Comparison of ENCODE assay signal across 1 cellular context in the genomic region with DNA sequence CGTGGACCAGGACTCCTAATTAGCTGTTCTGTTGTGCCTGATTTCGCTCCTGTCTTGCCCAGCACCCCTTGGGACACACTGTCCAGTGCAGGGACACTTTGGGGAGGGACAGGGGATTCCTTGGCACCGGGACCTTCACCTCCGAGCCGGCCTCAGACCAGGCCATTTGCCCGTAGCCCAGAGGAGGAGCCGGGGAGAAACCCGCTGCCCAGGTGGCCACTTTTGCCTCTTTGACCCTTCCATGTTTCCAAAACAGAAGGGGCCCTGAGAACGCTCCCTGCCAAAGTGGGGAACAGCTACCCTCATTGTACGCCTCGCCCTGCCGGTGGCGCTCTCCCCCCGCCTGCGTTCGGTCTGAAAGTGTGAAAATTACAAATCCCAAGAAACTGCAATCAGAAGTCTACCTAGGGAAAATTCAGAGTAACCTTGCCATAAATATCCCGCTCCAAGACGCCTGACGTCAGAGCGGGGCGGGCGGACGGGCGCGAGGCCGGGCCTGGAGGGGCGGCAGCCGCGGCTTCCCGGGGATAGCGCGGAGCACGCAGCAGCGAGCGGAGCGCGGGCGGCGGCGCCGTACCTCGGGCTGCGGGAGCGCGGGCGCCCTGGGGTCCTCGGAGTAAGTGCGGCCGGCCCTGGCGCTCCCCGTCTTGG.
TF ChIP-seq lines count a peak whose summit lies in the region.

TSS of gene DAAM2 (plus strand) at position 527 of the 651 bp plus-strand sequence. CDS start 63,927 bp downstream, outside the sequence.

TF ChIP-seq in K562, 482 proteins besides CTCF, POLR2A, EP300 and RAD21 (continued from another document):
- TF ChIP-seq, protein P1, sequence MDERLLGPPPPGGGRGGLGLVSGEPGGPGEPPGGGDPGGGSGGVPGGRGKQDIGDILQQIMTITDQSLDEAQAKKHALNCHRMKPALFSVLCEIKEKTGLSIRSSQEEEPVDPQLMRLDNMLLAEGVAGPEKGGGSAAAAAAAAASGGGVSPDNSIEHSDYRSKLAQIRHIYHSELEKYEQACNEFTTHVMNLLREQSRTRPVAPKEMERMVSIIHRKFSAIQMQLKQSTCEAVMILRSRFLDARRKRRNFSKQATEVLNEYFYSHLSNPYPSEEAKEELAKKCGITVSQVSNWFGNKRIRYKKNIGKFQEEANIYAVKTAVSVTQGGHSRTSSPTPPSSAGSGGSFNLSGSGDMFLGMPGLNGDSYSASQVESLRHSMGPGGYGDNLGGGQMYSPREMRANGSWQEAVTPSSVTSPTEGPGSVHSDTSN (CRISPR knock-in tag; IDR thresholded peaks at IDR 0.05; ENCODE audit: low read depth) = no peak
- TF ChIP-seq, protein P1 (tag; conservative IDR thresholded peaks at IDR 0.05; ENCODE audit: low read depth) = no peak
- TF ChIP-seq, protein P2, sequence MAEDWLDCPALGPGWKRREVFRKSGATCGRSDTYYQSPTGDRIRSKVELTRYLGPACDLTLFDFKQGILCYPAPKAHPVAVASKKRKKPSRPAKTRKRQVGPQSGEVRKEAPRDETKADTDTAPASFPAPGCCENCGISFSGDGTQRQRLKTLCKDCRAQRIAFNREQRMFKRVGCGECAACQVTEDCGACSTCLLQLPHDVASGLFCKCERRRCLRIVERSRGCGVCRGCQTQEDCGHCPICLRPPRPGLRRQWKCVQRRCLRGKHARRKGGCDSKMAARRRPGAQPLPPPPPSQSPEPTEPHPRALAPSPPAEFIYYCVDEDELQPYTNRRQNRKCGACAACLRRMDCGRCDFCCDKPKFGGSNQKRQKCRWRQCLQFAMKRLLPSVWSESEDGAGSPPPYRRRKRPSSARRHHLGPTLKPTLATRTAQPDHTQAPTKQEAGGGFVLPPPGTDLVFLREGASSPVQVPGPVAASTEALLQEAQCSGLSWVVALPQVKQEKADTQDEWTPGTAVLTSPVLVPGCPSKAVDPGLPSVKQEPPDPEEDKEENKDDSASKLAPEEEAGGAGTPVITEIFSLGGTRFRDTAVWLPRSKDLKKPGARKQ (CRISPR knock-in tag; IDR thresholded peaks at IDR 0.05) = no peak
- TF ChIP-seq YY1 (IDR thresholded peaks at IDR 0.05; ENCODE audit: borderline replicate concordance in 1 of 3, control insufficient read depth in 1 of 3, extremely low read depth in 1 of 3, insufficient read depth in 3 of 3, insufficient read length in 1 of 3, insufficient replicate concordance in 2 of 3, low read depth in 1 of 3, low read length in 2 of 3) = no peak
- TF ChIP-seq, protein P3, sequence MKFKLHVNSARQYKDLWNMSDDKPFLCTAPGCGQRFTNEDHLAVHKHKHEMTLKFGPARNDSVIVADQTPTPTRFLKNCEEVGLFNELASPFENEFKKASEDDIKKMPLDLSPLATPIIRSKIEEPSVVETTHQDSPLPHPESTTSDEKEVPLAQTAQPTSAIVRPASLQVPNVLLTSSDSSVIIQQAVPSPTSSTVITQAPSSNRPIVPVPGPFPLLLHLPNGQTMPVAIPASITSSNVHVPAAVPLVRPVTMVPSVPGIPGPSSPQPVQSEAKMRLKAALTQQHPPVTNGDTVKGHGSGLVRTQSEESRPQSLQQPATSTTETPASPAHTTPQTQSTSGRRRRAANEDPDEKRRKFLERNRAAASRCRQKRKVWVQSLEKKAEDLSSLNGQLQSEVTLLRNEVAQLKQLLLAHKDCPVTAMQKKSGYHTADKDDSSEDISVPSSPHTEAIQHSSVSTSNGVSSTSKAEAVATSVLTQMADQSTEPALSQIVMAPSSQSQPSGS (CRISPR knock-in tag; IDR thresholded peaks at IDR 0.05) = no peak
- no peak for TF ChIP-seq ZNF165 (CRISPR knock-in tag; IDR thresholded peaks at IDR 0.05; ENCODE audit: borderline replicate concordance)
